1 cellular context compared by ENCODE assay signal in the genomic region with DNA sequence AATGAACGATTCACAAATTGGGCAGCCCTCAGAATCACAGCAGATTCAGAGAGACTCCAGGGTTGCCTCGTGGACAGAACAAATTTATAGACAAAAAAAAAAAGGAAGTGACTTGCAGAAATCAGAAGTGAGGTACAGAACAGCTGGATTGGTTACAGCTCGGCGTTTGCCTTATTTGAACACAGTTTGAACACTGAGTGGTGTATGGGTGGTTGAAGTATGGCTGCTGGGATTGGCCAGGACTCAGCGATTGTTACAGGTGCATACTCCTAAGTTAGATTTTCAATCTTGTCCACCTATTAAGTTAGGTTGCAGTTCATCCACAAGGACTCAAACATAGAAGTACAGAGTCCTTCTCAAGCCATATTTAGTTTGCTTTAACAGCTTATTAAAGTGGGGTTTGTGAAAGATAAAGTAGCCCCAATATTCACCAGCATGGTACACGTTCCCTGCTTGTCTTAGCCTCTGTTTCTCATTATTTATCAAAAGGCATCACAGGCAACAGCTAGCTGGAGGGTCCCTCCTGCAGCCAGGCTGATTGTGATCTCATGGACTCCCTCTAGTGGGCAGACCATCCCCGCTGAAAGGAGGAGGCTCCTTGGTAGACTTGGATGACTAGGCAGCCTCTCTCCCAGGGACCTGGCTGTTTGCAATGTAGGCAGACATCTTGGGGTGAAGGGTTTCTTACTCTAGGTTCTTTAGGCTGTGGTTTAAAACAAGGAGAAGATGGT.
TF ChIP-seq lines count a peak whose summit lies in the region.

No MANE protein-coding gene starts in this region.

TF ChIP-seq in HepG2, 621 proteins besides CTCF, POLR2A, EP300 and RAD21 (continues in another document):
- TF ChIP-seq, protein P1, sequence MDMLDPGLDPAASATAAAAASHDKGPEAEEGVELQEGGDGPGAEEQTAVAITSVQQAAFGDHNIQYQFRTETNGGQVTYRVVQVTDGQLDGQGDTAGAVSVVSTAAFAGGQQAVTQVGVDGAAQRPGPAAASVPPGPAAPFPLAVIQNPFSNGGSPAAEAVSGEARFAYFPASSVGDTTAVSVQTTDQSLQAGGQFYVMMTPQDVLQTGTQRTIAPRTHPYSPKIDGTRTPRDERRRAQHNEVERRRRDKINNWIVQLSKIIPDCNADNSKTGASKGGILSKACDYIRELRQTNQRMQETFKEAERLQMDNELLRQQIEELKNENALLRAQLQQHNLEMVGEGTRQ (IDR thresholded peaks at IDR 0.05; ENCODE audit: low read depth, low read length), result no peak
- TF ChIP-seq, protein P1 (CRISPR knock-in tag; IDR thresholded peaks at IDR 0.05; ENCODE audit: borderline replicate concordance), result no peak
- TF ChIP-seq, protein P2, sequence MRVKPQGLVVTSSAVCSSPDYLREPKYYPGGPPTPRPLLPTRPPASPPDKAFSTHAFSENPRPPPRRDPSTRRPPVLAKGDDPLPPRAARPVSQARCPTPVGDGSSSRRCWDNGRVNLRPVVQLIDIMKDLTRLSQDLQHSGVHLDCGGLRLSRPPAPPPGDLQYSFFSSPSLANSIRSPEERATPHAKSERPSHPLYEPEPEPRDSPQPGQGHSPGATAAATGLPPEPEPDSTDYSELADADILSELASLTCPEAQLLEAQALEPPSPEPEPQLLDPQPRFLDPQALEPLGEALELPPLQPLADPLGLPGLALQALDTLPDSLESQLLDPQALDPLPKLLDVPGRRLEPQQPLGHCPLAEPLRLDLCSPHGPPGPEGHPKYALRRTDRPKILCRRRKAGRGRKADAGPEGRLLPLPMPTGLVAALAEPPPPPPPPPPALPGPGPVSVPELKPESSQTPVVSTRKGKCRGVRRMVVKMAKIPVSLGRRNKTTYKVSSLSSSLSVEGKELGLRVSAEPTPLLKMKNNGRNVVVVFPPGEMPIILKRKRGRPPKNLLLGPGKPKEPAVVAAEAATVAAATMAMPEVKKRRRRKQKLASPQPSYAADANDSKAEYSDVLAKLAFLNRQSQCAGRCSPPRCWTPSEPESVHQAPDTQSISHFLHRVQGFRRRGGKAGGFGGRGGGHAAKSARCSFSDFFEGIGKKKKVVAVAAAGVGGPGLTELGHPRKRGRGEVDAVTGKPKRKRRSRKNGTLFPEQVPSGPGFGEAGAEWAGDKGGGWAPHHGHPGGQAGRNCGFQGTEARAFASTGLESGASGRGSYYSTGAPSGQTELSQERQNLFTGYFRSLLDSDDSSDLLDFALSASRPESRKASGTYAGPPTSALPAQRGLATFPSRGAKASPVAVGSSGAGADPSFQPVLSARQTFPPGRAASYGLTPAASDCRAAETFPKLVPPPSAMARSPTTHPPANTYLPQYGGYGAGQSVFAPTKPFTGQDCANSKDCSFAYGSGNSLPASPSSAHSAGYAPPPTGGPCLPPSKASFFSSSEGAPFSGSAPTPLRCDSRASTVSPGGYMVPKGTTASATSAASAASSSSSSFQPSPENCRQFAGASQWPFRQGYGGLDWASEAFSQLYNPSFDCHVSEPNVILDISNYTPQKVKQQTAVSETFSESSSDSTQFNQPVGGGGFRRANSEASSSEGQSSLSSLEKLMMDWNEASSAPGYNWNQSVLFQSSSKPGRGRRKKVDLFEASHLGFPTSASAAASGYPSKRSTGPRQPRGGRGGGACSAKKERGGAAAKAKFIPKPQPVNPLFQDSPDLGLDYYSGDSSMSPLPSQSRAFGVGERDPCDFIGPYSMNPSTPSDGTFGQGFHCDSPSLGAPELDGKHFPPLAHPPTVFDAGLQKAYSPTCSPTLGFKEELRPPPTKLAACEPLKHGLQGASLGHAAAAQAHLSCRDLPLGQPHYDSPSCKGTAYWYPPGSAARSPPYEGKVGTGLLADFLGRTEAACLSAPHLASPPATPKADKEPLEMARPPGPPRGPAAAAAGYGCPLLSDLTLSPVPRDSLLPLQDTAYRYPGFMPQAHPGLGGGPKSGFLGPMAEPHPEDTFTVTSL (CRISPR knock-in tag; IDR thresholded peaks at IDR 0.05; ENCODE audit: borderline replicate concordance), result no peak
- TF ChIP-seq SMYD3 (CRISPR knock-in tag; IDR thresholded peaks at IDR 0.05) (no peak), NCOR1 (IDR thresholded peaks at IDR 0.05; ENCODE audit: borderline replicate concordance, low read length) (no peak), ZSCAN9 (CRISPR knock-in tag; IDR thresholded peaks at IDR 0.05; ENCODE audit: borderline replicate concordance) (no peak), EED (CRISPR knock-in tag; IDR thresholded peaks at IDR 0.05) (no peak), KLF12 (CRISPR knock-in tag; IDR thresholded peaks at IDR 0.05; ENCODE audit: borderline replicate concordance) (no peak), CEBPG (CRISPR knock-in tag; IDR thresholded peaks at IDR 0.05) (0 out of 2 replicates have a peak, but pooled peaks have one; percentile 23), RERE (CRISPR knock-in tag; IDR thresholded peaks at IDR 0.05; ENCODE audit: low read depth) (no peak), MBD4 (IDR thresholded peaks at IDR 0.05; ENCODE audit: borderline replicate concordance, low read length) (no peak), MIXL1 (CRISPR knock-in tag; IDR thresholded peaks at IDR 0.05) (peak; percentile 57; the same call in 1 of the 2 replicates), TMF1 (CRISPR knock-in tag; IDR thresholded peaks at IDR 0.05; ENCODE audit: low read depth) (no peak), MTF1 (CRISPR knock-in tag; IDR thresholded peaks at IDR 0.05) (no peak), ARID5B (CRISPR knock-in tag; IDR thresholded peaks at IDR 0.05) (0 out of 2 replicates have a peak, but pooled peaks have one; percentile 18), PAX8 (CRISPR knock-in tag; IDR thresholded peaks at IDR 0.05; ENCODE audit: borderline replicate concordance) (no peak), SOX6 (IDR thresholded peaks at IDR 0.05) (no peak), SOX6 (CRISPR knock-in tag; IDR thresholded peaks at IDR 0.05) (no peak), PTBP1 (IDR thresholded peaks at IDR 0.05; ENCODE audit: low read depth, low read length, poor library complexity, severe bottlenecking) (no peak), KLF9 (CRISPR knock-in tag; IDR thresholded peaks at IDR 0.05; ENCODE audit: low read depth) (no peak), NFE2L1 (CRISPR knock-in tag; IDR thresholded peaks at IDR 0.05; ENCODE audit: borderline replicate concordance) (no peak), MAF1 (CRISPR knock-in tag; IDR thresholded peaks at IDR 0.05; ENCODE audit: borderline replicate concordance) (no peak), NFE2 (CRISPR knock-in tag; IDR thresholded peaks at IDR 0.05) (peak; percentile 59; the same call in 1 of the 2 replicates), KLF16 (CRISPR knock-in tag; IDR thresholded peaks at IDR 0.05) (no peak), ZNF503 (CRISPR knock-in tag; IDR thresholded peaks at IDR 0.05) (no peak), GABPA (IDR thresholded peaks at IDR 0.05; ENCODE audit: low read depth, low read length) (no peak), GABPA (CRISPR knock-in tag; IDR thresholded peaks at IDR 0.05; ENCODE audit: low read depth) (no peak), CREM (IDR thresholded peaks at IDR 0.05) (no peak), CREM (CRISPR knock-in tag; IDR thresholded peaks at IDR 0.05) (no peak)
- TF ChIP-seq, protein P3, sequence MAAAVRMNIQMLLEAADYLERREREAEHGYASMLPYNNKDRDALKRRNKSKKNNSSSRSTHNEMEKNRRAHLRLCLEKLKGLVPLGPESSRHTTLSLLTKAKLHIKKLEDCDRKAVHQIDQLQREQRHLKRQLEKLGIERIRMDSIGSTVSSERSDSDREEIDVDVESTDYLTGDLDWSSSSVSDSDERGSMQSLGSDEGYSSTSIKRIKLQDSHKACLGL (CRISPR knock-in tag; IDR thresholded peaks at IDR 0.05), result no peak
- TF ChIP-seq, protein P4, sequence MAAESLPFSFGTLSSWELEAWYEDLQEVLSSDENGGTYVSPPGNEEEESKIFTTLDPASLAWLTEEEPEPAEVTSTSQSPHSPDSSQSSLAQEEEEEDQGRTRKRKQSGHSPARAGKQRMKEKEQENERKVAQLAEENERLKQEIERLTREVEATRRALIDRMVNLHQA (CRISPR knock-in tag; IDR thresholded peaks at IDR 0.05), result no peak
